ENCODE assay signal across 9 cellular contexts in genomic region chr20:17614176-17614811, GRCh38. TPM values are rescaled to one million over a fixed set of nuclear protein-coding genes. Genes with fewer than 3 reads are reported as not detected.
DNase-seq lines count a peak whose midpoint lies in the region; ATAC-seq and TF ChIP-seq lines count a peak whose summit lies in the region.
"Had no signal": no experiment of that assay in that cellular context is flagged by ENCODE, and none has a peak within 500 bp of the region (broad histone marks: within the 10 kb centered on the region; RNA-seq: fewer than 3 reads in every experiment).

No MANE protein-coding gene starts in this region.

- peaks cover 27 to 44% of the 10 kb centered on the region in 2 donors for H3K36me3 ChIP-seq in thyroid gland

- no peak for ATAC-seq in GM18520 (IDR thresholded peaks at IDR 0.05; ENCODE audit: unreplicated experiment)

- H3K27me3 ChIP-seq in thyroid gland, result no peaks in the 10 kb centered on the region

- no peak overlapping the region for H3K4me3 ChIP-seq in thyroid gland (replicated peaks in 1 of 3)

- peak; percentile 21 to 62 for DNase-seq in SHP77 (lab: John Stamatoyannopoulos, UW)
- no peak for DNase-seq in SHP77 treated with DMSO at 0.1 percent for 48 hours (lab: John Stamatoyannopoulos, UW)
- peak; percentile 13 for DNase-seq in activated CD8-positive, alpha-beta memory T cell treated with anti-CD3 and anti-CD28 coated beads, Interleukin-2, amount 50 U/mL, for 4 hours
- DNase-seq in iris pigment epithelial cell (ENCODE audit: low read depth), result peak; percentile 32
- peak in 1 of 2 donors; percentile 25 for DNase-seq in thyroid gland
- no peak for DNase-seq in glomerular visceral epithelial cell (ENCODE audit: extremely low spot score)
- DNase-seq in NCI-H2196 treated with DMSO at 0.1 percent for 48 hours (lab: John Stamatoyannopoulos, UW; ENCODE audit: unreplicated experiment), result no peak

- 71 to 76% methylated on average over 19 to 20 of the region's 20 CpGs for WGBS in thyroid gland, 2 donors

- no peaks in the 10 kb centered on the region for H3K9me3 ChIP-seq in thyroid gland

- no peak for TF ChIP-seq CTCF in thyroid gland (IDR thresholded peaks at IDR 0.05)

- no peak for TF ChIP-seq POLR2A in thyroid gland (IDR thresholded peaks at IDR 0.05)

- intact Hi-C loops in thyroid gland (cut with DNase I), result no loop called here

- H3K4me1 ChIP-seq in thyroid gland, result peaks cover 20 to 50% of the 10 kb centered on the region in 2 donors

- H3K27ac ChIP-seq in thyroid gland, result peak overlapping the region in 2 of 3 donors; percentile 45 to 86
- H3K27ac ChIP-seq: C4-2B had no signal

RNA-seq across cellular contexts. Expression of gene DSTN, which starts 44.4 kb away (rescaled TPM):
- total RNA-seq in thyroid gland, result 100 to 1,000 TPM; 504 to 681 (median 560) TPM

Comparison
In these comparisons a context has a peak if more than half of its experiments do, and no peak if none do; other contexts are left out.
1. DNase-seq: peak in SHP77 (2 of 2), activated CD8-positive, alpha-beta memory T cell treated with anti-CD3 and anti-CD28 coated beads, Interleukin-2, amount 50 U/mL, for 4 hours (single experiment) and iris pigment epithelial cell (single experiment); none in SHP77 treated with DMSO at 0.1 percent for 48 hours (single experiment), glomerular visceral epithelial cell (single experiment) and NCI-H2196 treated with DMSO at 0.1 percent for 48 hours (single experiment).